13 cellular contexts compared by ENCODE assay signal in genomic region chr18:26422472-26423162, GRCh38.
A peak's percentile ranks its signal among the peaks of the same experiment; 100 is the strongest.
DNase-seq lines count a peak whose midpoint lies in the region; ATAC-seq, FAIRE-seq and TF ChIP-seq lines count a peak whose summit lies in the region.
"Had no signal": no experiment of that assay in that cellular context is flagged by ENCODE, and none has a peak within 500 bp of the region (broad histone marks: within the 10 kb centered on the region; RNA-seq: fewer than 3 reads in every experiment).

No MANE protein-coding gene starts in this region.

- POLR2A ChIA-PET in GM12878 (lab: Charles Lee), result interaction anchor here (1.1 to 1.6 kb wide), 2 partner anchors 16 to 65 kb away, joined by 3 to 5 read pairs; no protein-coding TSS in a partner anchor

- CTCF ChIA-PET in GM12878 (lab: Yijun Ruan, JAX), result interaction anchor here (1.5 to 3.4 kb wide), 4 partner anchors 12 to 39 kb away, joined by 3 to 14 read pairs (median 5); no protein-coding TSS in a partner anchor

- H3K27ac Mint-ChIP-seq in glutamatergic neuron (ENCODE audit: unreplicated experiment), result no peak overlapping the region

- TF ChIP-seq POLR2A in GM12878 (IDR thresholded peaks at IDR 0.05; ENCODE audit: low read depth, low read length), result no peak

- no peaks in the 10 kb centered on the region for H3K79me2 ChIP-seq in GM12878 (ENCODE audit: control insufficient read depth, insufficient read depth, low read length)

- no peak overlapping the region for H3K4me3 Mint-ChIP-seq in glutamatergic neuron (ENCODE audit: unreplicated experiment)

- intact Hi-C loops in GM12878 (cut with micrococcal nuclease; ENCODE audit: unreplicated experiment), result no loop called here

- no peak overlapping the region for H3K4me3 ChIP-seq in GM12878
- H3K4me3 ChIP-seq: ovary had no signal

- SMC1A ChIA-PET in GM12878 (lab: Charles Lee; ENCODE audit: uncharacterized antibody, unreplicated experiment), result interaction anchor here (0.9 to 4.0 kb wide), 5 partner anchors 9 to 224 kb away, joined by 3 to 16 read pairs (median 3); no protein-coding TSS in a partner anchor

- in situ Hi-C loops in GM12878 (cut with MboI), result loop anchor here (25.0 kb wide), 1 partner anchor 565 kb away; no protein-coding TSS in a partner anchor

- RAD21 ChIA-PET in GM12878 (lab: Charles Lee; ENCODE audit: unreplicated experiment), result interaction anchor here (0.7 to 1.3 kb wide), 4 partner anchors 17 to 124 kb away, joined by 3 read pairs; no protein-coding TSS in a partner anchor

- 51% methylated on average over 6 of the region's 6 CpGs for WGBS in GM12878 (ENCODE audit: insufficient coverage, insufficient replicate concordance, low lambda C conversion rate, missing lambda C conversion rate)

- peak overlapping the region; percentile 82 for H3K4me2 ChIP-seq in GM12878 (ENCODE audit: control insufficient read depth, insufficient read depth)

- ATAC-seq in GM18519 (IDR thresholded peaks at IDR 0.05; ENCODE audit: low FRiP score, unreplicated experiment) (peak; percentile 49), GM21423 (IDR thresholded peaks at IDR 0.05; ENCODE audit: unreplicated experiment) (peak; percentile 55), HG02973 (IDR thresholded peaks at IDR 0.05; ENCODE audit: unreplicated experiment) (peak; percentile 78), GM12878 (peak; percentile 74)

- no peaks in the 10 kb centered on the region for H3K27me3 ChIP-seq in GM12878 (replicated peaks in 1 of 2; ENCODE audit: control insufficient read depth in 2 of 2, insufficient read depth in 2 of 2, low read length in 1 of 2)
- H3K27me3 ChIP-seq: ovary had no signal

- H3K36me3 Mint-ChIP-seq in glutamatergic neuron (ENCODE audit: unreplicated experiment), result no peaks in the 10 kb centered on the region

- DNase-seq in GM12878 (ENCODE audit: low read depth, low spot score) (no peak), glutamatergic neuron (no peak), SW480 (ENCODE audit: low spot score) (no peak), pons (ENCODE audit: low spot score) (no peak), urothelium cell line (ENCODE audit: low spot score) (no peak)
- DNase-seq: activated CD4-positive, alpha-beta T cell treated with anti-CD3 and anti-CD28 coated beads, Interleukin-2, amount 50 U/mL, for 1 hour; central memory CD4-positive, alpha-beta T cell; mesenchymal stem cell; NCI-H1092 treated with DMSO at 0.1 percent for 48 hours; ovary had no signal

- H3K27me3 Mint-ChIP-seq in glutamatergic neuron (ENCODE audit: unreplicated experiment), result no peaks in the 10 kb centered on the region

- no peak overlapping the region for H3K9ac ChIP-seq in GM12878 (ENCODE audit: control insufficient read depth, insufficient read depth, low read length)

- H3K27ac ChIP-seq in GM12878 (ENCODE audit: control insufficient read depth, insufficient read depth), result peak overlapping the region; percentile 2; the same call in 1 of the 2 replicates
- H3K27ac ChIP-seq: ovary had no signal

- no peak for TF ChIP-seq EP300 in GM12878 (IDR thresholded peaks at IDR 0.05; ENCODE audit: borderline replicate concordance in 1 of 2, control insufficient read depth in 1 of 2, low read depth in 2 of 2, low read length in 2 of 2)

- H3K4me1 ChIP-seq in GM12878 (ENCODE audit: control insufficient read depth, insufficient read depth, low read length), result peaks cover 27% of the 10 kb centered on the region

- H2AFZ ChIP-seq in GM12878 (ENCODE audit: control insufficient read depth, low read depth, low read length), result peak overlapping the region; percentile 25; the same call in 1 of the 2 replicates

- no peak for TF ChIP-seq RAD21 in GM12878 (IDR thresholded peaks at IDR 0.05; ENCODE audit: insufficient read depth, low read depth, low read length)

- no peaks in the 10 kb centered on the region for H3K36me3 ChIP-seq in GM12878 (ENCODE audit: control insufficient read depth in 2 of 2, insufficient read depth in 2 of 2, low read length in 1 of 2)
- H3K36me3 ChIP-seq: ovary had no signal

- peaks cover 11% of the 10 kb centered on the region for H3K4me1 Mint-ChIP-seq in glutamatergic neuron (ENCODE audit: low read depth, unreplicated experiment)

- TF ChIP-seq CTCF in GM12878 (IDR thresholded peaks at IDR 0.05 in 2 of 3, conservative IDR thresholded peaks at IDR 0.05 in 1 of 3; ENCODE audit: control insufficient read depth in 2 of 3, extremely low read depth in 1 of 3, insufficient read depth in 1 of 3, low read depth in 3 of 3, low read length in 3 of 3), result no peak
- TF ChIP-seq CTCF in glutamatergic neuron (IDR thresholded peaks at IDR 0.05; ENCODE audit: partially characterized antibody, unreplicated experiment), result no peak

- FAIRE-seq in GM12878 (lab: Jason Lieb, UNC), result peak; percentile 89
- FAIRE-seq in urothelium cell line (lab: Jason Lieb, UNC), result no peak

- H3K9me3 Mint-ChIP-seq in glutamatergic neuron (ENCODE audit: unreplicated experiment), result peaks cover 2% of the 10 kb centered on the region

- no TSS peak for BruUV-seq in GM12878 (replicated peaks; lab: Mats Ljungman, UMichigan)

- H3K9me3 ChIP-seq in GM12878 (replicated peaks; ENCODE audit: control insufficient read depth, insufficient read depth, low read length), result no peaks in the 10 kb centered on the region
- H3K9me3 ChIP-seq: ovary had no signal

- H4K20me1 ChIP-seq in GM12878 (ENCODE audit: control insufficient read depth, insufficient read depth), result no peaks in the 10 kb centered on the region

TF ChIP-seq in GM12878, 131 proteins besides CTCF, POLR2A, EP300 and RAD21 (continues in another document):
- TF ChIP-seq CBFB (IDR thresholded peaks at IDR 0.05; ENCODE audit: low read depth) (no peak), NR2F1 (conservative IDR thresholded peaks at IDR 0.05) (peak; percentile 49; the same call in 1 of the 2 replicates), USF1 (IDR thresholded peaks at IDR 0.05; ENCODE audit: borderline replicate concordance, extremely low read length, insufficient read depth, low read depth, low read length) (no peak), HSF1 (IDR thresholded peaks at IDR 0.05; ENCODE audit: low read depth, low read length) (no peak), ASH2L (IDR thresholded peaks at IDR 0.05; ENCODE audit: borderline replicate concordance, low read depth) (no peak), SRF (IDR thresholded peaks at IDR 0.05; ENCODE audit: low read depth in 2 of 2, low read length in 2 of 2) (no peak), TBL1XR1 (IDR thresholded peaks at IDR 0.05; ENCODE audit: low read depth, low read length) (no peak), SIX5 (IDR thresholded peaks at IDR 0.05; ENCODE audit: low read depth, low read length, severe bottlenecking) (no peak), PAX5 (IDR thresholded peaks at IDR 0.05; ENCODE audit: borderline replicate concordance, low read depth, low read length) (no peak), EED (IDR thresholded peaks at IDR 0.05; ENCODE audit: low read depth) (no peak), NR2C1 (IDR thresholded peaks at IDR 0.05) (no peak), SMAD1 (IDR thresholded peaks at IDR 0.05; ENCODE audit: low read depth, partially characterized antibody) (no peak), FOXM1 (IDR thresholded peaks at IDR 0.05; ENCODE audit: low read depth, low read length) (no peak)
- TF ChIP-seq, protein P1, sequence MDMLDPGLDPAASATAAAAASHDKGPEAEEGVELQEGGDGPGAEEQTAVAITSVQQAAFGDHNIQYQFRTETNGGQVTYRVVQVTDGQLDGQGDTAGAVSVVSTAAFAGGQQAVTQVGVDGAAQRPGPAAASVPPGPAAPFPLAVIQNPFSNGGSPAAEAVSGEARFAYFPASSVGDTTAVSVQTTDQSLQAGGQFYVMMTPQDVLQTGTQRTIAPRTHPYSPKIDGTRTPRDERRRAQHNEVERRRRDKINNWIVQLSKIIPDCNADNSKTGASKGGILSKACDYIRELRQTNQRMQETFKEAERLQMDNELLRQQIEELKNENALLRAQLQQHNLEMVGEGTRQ (IDR thresholded peaks at IDR 0.05; ENCODE audit: borderline replicate concordance, low read depth, low read length), result no peak
